Comparison of ENCODE assay signal across 20 cellular contexts in the genomic region with DNA sequence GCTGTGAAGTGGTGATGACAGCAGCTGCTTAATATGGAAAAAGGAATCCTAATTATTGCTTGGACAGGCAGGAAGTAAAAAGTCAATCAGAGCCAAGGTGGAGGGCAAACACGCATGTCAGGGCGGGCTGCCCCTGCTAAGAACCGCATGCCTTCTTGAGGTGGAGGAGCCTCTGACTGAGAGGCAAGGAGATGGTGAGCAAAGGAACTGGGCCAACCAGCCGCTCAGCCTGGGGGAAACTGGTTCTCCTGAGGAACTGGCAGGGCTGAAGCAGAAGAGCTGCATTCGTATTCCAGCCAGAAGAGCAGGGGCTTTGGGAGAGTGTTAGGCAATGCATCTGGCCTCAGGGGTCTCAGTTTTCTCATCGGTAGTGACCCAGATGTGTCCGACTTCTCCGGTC. TPM values are rescaled to one million over a fixed set of nuclear protein-coding genes. Genes with fewer than 3 reads are reported as not detected.
DNase-seq lines count a peak whose midpoint lies in the region; ATAC-seq, FAIRE-seq and TF ChIP-seq lines count a peak whose summit lies in the region.
"Had no signal": no experiment of that assay in that cellular context is flagged by ENCODE, and none has a peak within 500 bp of the region (broad histone marks: within the 10 kb centered on the region; RNA-seq: fewer than 3 reads in every experiment).

No MANE protein-coding gene starts in this region.

- intact Hi-C loops in Right ventricle myocardium superior (cut with DNase I) (no loop called here), heart right ventricle (cut with DNase I) (no loop called here), thyroid gland (cut with DNase I) (no loop called here), A673 (cut with micrococcal nuclease; ENCODE audit: unreplicated experiment) (no loop called here)

- H2AFZ ChIP-seq in H1 (ENCODE audit: low read length), result no peak overlapping the region

- TF ChIP-seq RAD21 in H1 (IDR thresholded peaks at IDR 0.05 in 1 of 2, conservative IDR thresholded peaks at IDR 0.05 in 1 of 2; ENCODE audit: low read depth in 2 of 2, low read length in 2 of 2), result no peak

- H3K9me3 ChIP-seq in heart right ventricle (no peaks in the 10 kb centered on the region), H1 (ENCODE audit: insufficient read depth in 2 of 2, low read depth in 1 of 2, low read length in 1 of 2) (no peaks in the 10 kb centered on the region), thyroid gland (no peaks in the 10 kb centered on the region), A673 (ENCODE audit: low read depth, low read length, poor library complexity, severe bottlenecking) (no peaks in the 10 kb centered on the region), HAP-1 (no peaks in the 10 kb centered on the region)
- H3K9me3 ChIP-seq: BLaER1 had no signal

- H3K27me3 ChIP-seq in heart right ventricle (peaks cover 4 to 64% (median 45%) of the 10 kb centered on the region in 7 donors), H1 (replicated peaks in 1 of 4; ENCODE audit: control insufficient read depth in 3 of 4, extremely low read depth in 1 of 4, insufficient read depth in 3 of 4, low read length in 3 of 4) (peaks cover 0 to 3% (median 1%) of the 10 kb centered on the region in 4 experiments; a peak in 3 of 7 replicates), thyroid gland (no peaks in the 10 kb centered on the region), A673 (replicated peaks; ENCODE audit: insufficient read depth, low read depth, low read length, poor library complexity) (no peaks in the 10 kb centered on the region), HAP-1 (ENCODE audit: low read depth) (peaks cover 6% of the 10 kb centered on the region; the same call in 1 of the 2 replicates)

- H3K4ac ChIP-seq in H1 (replicated peaks; ENCODE audit: insufficient read length, low read depth, low read length), result peak overlapping the region; percentile 58

- peak overlapping the region; percentile 44; the same call in 1 of the 2 replicates for H3K18ac ChIP-seq in H1 (ENCODE audit: extremely low read depth, low read length)

- H2BK120ac ChIP-seq in H1 (replicated peaks; ENCODE audit: low read depth, low read length), result no peak overlapping the region

- H3K23me2 ChIP-seq in H1 (ENCODE audit: low read depth, low read length), result peaks cover 2% of the 10 kb centered on the region

- CTCF ChIA-PET in H1 (lab: Charles Lee; ENCODE audit: partially characterized antibody), result interaction anchor here (0.7 to 5.8 kb wide), 7 partner anchors 10 to 105 kb away, joined by 3 to 49 read pairs (median 4); no protein-coding TSS in a partner anchor
- CTCF ChIA-PET in A673 (lab: Charles Lee), result no interaction called here

- no peaks in the 10 kb centered on the region for H3K79me2 ChIP-seq in H1 (ENCODE audit: control insufficient read depth in 1 of 2, insufficient read depth in 2 of 2, low read length in 2 of 2)

- in situ Hi-C loops in HAP-1 (cut with MboI; ENCODE audit: low sequenced_read_pairs), result no loop called here

- no peak overlapping the region for H3K56ac ChIP-seq in H1 (replicated peaks; ENCODE audit: insufficient read length, low read depth, low read length)

- 66 to 73% methylated on average over 8 of the region's 8 CpGs for WGBS in heart right ventricle, 2 donors
- WGBS in H1 (ENCODE audit: extremely low coverage in 1 of 2, insufficient coverage in 1 of 2, insufficient read length in 1 of 2, insufficient replicate concordance in 2 of 2, low coverage in 1 of 2, low lambda C conversion rate in 2 of 2, missing lambda C conversion rate in 1 of 2), 2 experiments, result 78% methylated on average over 8 of the region's 8 CpGs; no CpG with 5 or more reads in 1 of the 2 experiments
- WGBS in thyroid gland, 2 donors, result 54 to 55% methylated on average over 8 of the region's 8 CpGs

- DNase-seq in Right ventricle myocardium superior (peak; percentile 17), heart right ventricle (no peak), H1 (ENCODE audit: low read depth in 1 of 2, low spot score in 2 of 2) (no peak), thyroid gland (peak; percentile 53 to 60), A673 (ENCODE audit: low spot score) (no peak), HAP-1 (ENCODE audit: low spot score in 2 of 2) (no peak)
- DNase-seq: CD4-positive, alpha-beta memory T cell; DMS153; DND-41; EL; HCEC 1CT had no signal

- no peak overlapping the region for H2BK12ac ChIP-seq in H1 (ENCODE audit: low read depth, low read length)

- peak overlapping the region; percentile 71; the same call in 1 of the 2 replicates for H2BK5ac ChIP-seq in H1 (ENCODE audit: low read depth, low read length)

- no peak overlapping the region for H4K5ac ChIP-seq in H1 (ENCODE audit: insufficient read length, low read depth, low read length)

- peak overlapping the region; percentile 98; the same call in 1 of the 2 replicates for H2BK15ac ChIP-seq in H1 (ENCODE audit: low read length)

- no peak overlapping the region for H2AK5ac ChIP-seq in H1 (ENCODE audit: low read depth, low read length)

- H3K4me3 ChIP-seq in heart right ventricle, result no peak overlapping the region
- no peak overlapping the region for H3K4me3 ChIP-seq in H1 (ENCODE audit: extremely low read depth in 1 of 4, insufficient read depth in 2 of 4, low read depth in 3 of 4, low read length in 4 of 4)
- no peak overlapping the region for H3K4me3 ChIP-seq in thyroid gland (replicated peaks in 1 of 3)
- no peak overlapping the region for H3K4me3 ChIP-seq in A673 (ENCODE audit: low read depth, low read length, poor library complexity, severe bottlenecking)
- no peak overlapping the region for H3K4me3 ChIP-seq in HAP-1
- H3K4me3 ChIP-seq: BLaER1, GM12878 had no signal

- H3K4me1 ChIP-seq in heart right ventricle, result no peaks in the 10 kb centered on the region
- H3K4me1 ChIP-seq in H1 (replicated peaks in 1 of 4; ENCODE audit: control insufficient read depth in 3 of 4, insufficient read depth in 4 of 4, low read length in 3 of 4), result peaks cover 11 to 30% (median 22%) of the 10 kb centered on the region in 4 experiments
- H3K4me1 ChIP-seq in thyroid gland, result peaks cover 52 to 68% of the 10 kb centered on the region in 2 donors
- peaks cover 19% of the 10 kb centered on the region for H3K4me1 ChIP-seq in A673 (ENCODE audit: insufficient read depth, low read length, poor library complexity, severe bottlenecking)
- no peaks in the 10 kb centered on the region; the same call in 1 of the 2 replicates for H3K4me1 ChIP-seq in HAP-1

- BruUV-seq in A673 (replicated peaks; lab: Mats Ljungman, UMichigan), result no TSS peak

- no peak overlapping the region for H3K23ac ChIP-seq in H1 (ENCODE audit: insufficient read length)

- no peak overlapping the region for H3K9ac ChIP-seq in H1 (replicated peaks in 1 of 4; ENCODE audit: extremely low read depth in 1 of 4, low read depth in 3 of 4, low read length in 3 of 4)
- H3K9ac ChIP-seq: BLaER1 had no signal

- H3K4me2 ChIP-seq in H1 (ENCODE audit: insufficient read depth in 1 of 2, low read depth in 2 of 2, low read length in 2 of 2), result no peak overlapping the region
- H3K4me2 ChIP-seq: BLaER1 had no signal

- H4K20me1 ChIP-seq in H1 (replicated peaks in 1 of 2; ENCODE audit: control insufficient read depth in 1 of 2, insufficient read depth in 2 of 2, low read length in 2 of 2), result no peaks in the 10 kb centered on the region
- H4K20me1 ChIP-seq: BLaER1 had no signal

- no peak for FAIRE-seq in H1 (lab: Jason Lieb, UNC)
- FAIRE-seq: A204.1, GM12878 had no signal

- no peak overlapping the region for H3K14ac ChIP-seq in H1 (ENCODE audit: insufficient read length)

- H3K36me3 ChIP-seq in heart right ventricle, result no peaks in the 10 kb centered on the region
- H3K36me3 ChIP-seq in H1 (ENCODE audit: control insufficient read depth in 2 of 4, insufficient read depth in 4 of 4, low read length in 3 of 4), result no peaks in the 10 kb centered on the region
- H3K36me3 ChIP-seq in thyroid gland, result no peaks in the 10 kb centered on the region
- no peaks in the 10 kb centered on the region for H3K36me3 ChIP-seq in A673 (ENCODE audit: insufficient read depth, low read length, poor library complexity, severe bottlenecking)
- no peaks in the 10 kb centered on the region for H3K36me3 ChIP-seq in HAP-1 (replicated peaks)
- H3K36me3 ChIP-seq: BLaER1 had no signal

- H4K8ac ChIP-seq in H1 (ENCODE audit: extremely low read depth, insufficient read depth, low read length), result no peak overlapping the region

- TF ChIP-seq POLR2A in H1 (IDR thresholded peaks at IDR 0.05; ENCODE audit: control extremely low read depth in 1 of 2, low read depth in 2 of 2, low read length in 2 of 2) (no peak), thyroid gland (IDR thresholded peaks at IDR 0.05) (no peak)

- ATAC-seq in Right ventricle myocardium superior (ENCODE audit: poor library complexity) (no peak), heart right ventricle (no peak)
- ATAC-seq: GM12878 had no signal

- H3K79me1 ChIP-seq in H1 (ENCODE audit: low read depth, low read length), result 0 out of 2 replicates have a peak, but pooled peaks cover 3% of the 10 kb centered on the region

- no peak overlapping the region for H3K27ac ChIP-seq in heart right ventricle
- peak overlapping the region; percentile 43 for H3K27ac ChIP-seq in VCaP
- H3K27ac ChIP-seq in H1 (ENCODE audit: low read depth, low read length), result no peak overlapping the region
- peak overlapping the region; percentile 44 to 85 (median 67) for H3K27ac ChIP-seq in thyroid gland
- H3K27ac ChIP-seq in A673 (ENCODE audit: low read depth, low read length, poor library complexity, severe bottlenecking), result no peak overlapping the region
- H3K27ac ChIP-seq: BLaER1 had no signal

- no peak for TF ChIP-seq EP300 in H1 (IDR thresholded peaks at IDR 0.05; ENCODE audit: borderline replicate concordance in 1 of 2, low read depth in 2 of 2, low read length in 2 of 2)

- H2BK20ac ChIP-seq in H1 (ENCODE audit: low read length), result peak overlapping the region; percentile 93

- POLR2A ChIA-PET in H1 (lab: Charles Lee; ENCODE audit: partially characterized antibody) (interaction anchor here (1.3 to 1.4 kb wide), 2 partner anchors 43 to 108 kb away, joined by 3 read pairs; no protein-coding TSS in a partner anchor), A673 (lab: Charles Lee; ENCODE audit: low non-redundant PET) (no interaction called here)

- TF ChIP-seq CTCF in heart right ventricle (IDR thresholded peaks at IDR 0.05), result no peak
- no peak for TF ChIP-seq CTCF in VCaP (conservative IDR thresholded peaks at IDR 0.05)
- TF ChIP-seq CTCF in H1 (IDR thresholded peaks at IDR 0.05; ENCODE audit: control extremely low read depth in 1 of 3, insufficient read depth in 1 of 3, low read depth in 1 of 3, low read length in 3 of 3), result no peak
- TF ChIP-seq CTCF in thyroid gland (IDR thresholded peaks at IDR 0.05), result no peak
- no peak for TF ChIP-seq CTCF in A673 (conservative IDR thresholded peaks at IDR 0.05; ENCODE audit: low read depth, low read length)

- H4K91ac ChIP-seq in H1 (replicated peaks; ENCODE audit: insufficient read length, low read length), result no peak overlapping the region

RNA-seq across cellular contexts. Expression of a gene that starts 13.1 kb away (rescaled TPM):
- total RNA-seq in Right ventricle myocardium superior, result not detected
- not detected for total RNA-seq in heart right ventricle
- polyA plus RNA-seq in heart right ventricle, result not detected
- not detected in 2 replicates for total RNA-seq in H1 (2021; fragmentation: NEBNext Ultra II Directional; extraction: Animal tissue kit (Norgen Biotek cat#: 25700))
- 0.31 TPM in 1 of 2 replicates, not detected in the other for polyA plus RNA-seq in H1 (2011; rRNA removed)
- polyA plus RNA-seq in H1 (2011; cell fraction: cytosol; rRNA removed), result not detected
- polyA plus RNA-seq in H1 (2011; cell fraction: nucleus; rRNA removed), result not detected
- polyA plus RNA-seq in H1 (2012, experiment 1 of 2), result not detected in 4 replicates
- polyA plus RNA-seq in H1 (2012, experiment 2 of 2), result not detected
- polyA plus RNA-seq in H1 (2013, experiment 1 of 2), result not detected
- not detected for polyA plus RNA-seq in H1 (2013, experiment 2 of 2)
- not detected in 2 replicates for polyA minus RNA-seq in H1 (2011; rRNA and poly(A)+ RNA removed)
- not detected for polyA minus RNA-seq in H1 (2011; cell fraction: cytosol; rRNA and poly(A)+ RNA removed)
- polyA minus RNA-seq in H1 (2011; cell fraction: nucleus; rRNA and poly(A)+ RNA removed), result not detected
- total RNA-seq in thyroid gland, result not detected
- not detected in 2 replicates for total RNA-seq in A673 (2021)
- total RNA-seq: CD4-positive, alpha-beta memory T cell; G401; GM12878; H4; HT-29 had no signal
- polyA plus RNA-seq: AG04450; CD14-positive monocyte; CD4-positive, alpha-beta memory T cell; GM12878 had no signal

RNA-seq across cellular contexts. Expression of a gene that starts 28.0 kb away (rescaled TPM):
- 19.1 TPM for total RNA-seq in Right ventricle myocardium superior
- 10 to 100 TPM; 18.5 to 32.1 (median 25.6) TPM for total RNA-seq in heart right ventricle
- polyA plus RNA-seq in heart right ventricle, result 10 to 100 TPM; 39.2 to 45.9 TPM
- 54.1 and 57.3 TPM in 2 replicates for total RNA-seq in H1 (2021; fragmentation: NEBNext Ultra II Directional; extraction: Animal tissue kit (Norgen Biotek cat#: 25700))
- 32.7 and 54.9 TPM in 2 replicates for polyA plus RNA-seq in H1 (2011; rRNA removed)
- 58.9 TPM for polyA plus RNA-seq in H1 (2011; cell fraction: cytosol; rRNA removed)
- polyA plus RNA-seq in H1 (2011; cell fraction: nucleus; rRNA removed), result 127 TPM
- 58.7 to 71.6 TPM (median 62.9 TPM) in 4 replicates for polyA plus RNA-seq in H1 (2012, experiment 1 of 2)
- polyA plus RNA-seq in H1 (2012, experiment 2 of 2), result 48.3 TPM
- polyA plus RNA-seq in H1 (2013, experiment 1 of 2), result 44.0 TPM
- 48.2 TPM for polyA plus RNA-seq in H1 (2013, experiment 2 of 2)
- polyA minus RNA-seq in H1 (2011; rRNA and poly(A)+ RNA removed), result 47.6 and 60.5 TPM in 2 replicates
- 36.8 TPM for polyA minus RNA-seq in H1 (2011; cell fraction: cytosol; rRNA and poly(A)+ RNA removed)
- polyA minus RNA-seq in H1 (2011; cell fraction: nucleus; rRNA and poly(A)+ RNA removed), result 82.4 TPM
- 10 to 100 TPM; 50.0 to 76.6 (median 64.6) TPM for total RNA-seq in thyroid gland
- 75.8 and 76.0 TPM in 2 replicates for total RNA-seq in A673 (2021)

Comparison
In these comparisons a context has a peak if more than half of its experiments do, and no peak if none do; other contexts are left out.
1. DNase-seq: peak in Right ventricle myocardium superior (single experiment) and thyroid gland (2 of 2); none in heart right ventricle (0 of 2), H1 (0 of 2), A673 (single experiment) and HAP-1 (0 of 2).
2. H3K27ac ChIP-seq: peak in VCaP (single experiment) and thyroid gland (3 of 3); none in heart right ventricle (0 of 10), H1 (single experiment) and A673 (single experiment).